29 cellular contexts compared by ENCODE assay signal in genomic region chr5:176661676-176662075, GRCh38. TPM values are rescaled to one million over a fixed set of nuclear protein-coding genes. Genes with fewer than 3 reads are reported as not detected.
"Had no signal": no experiment of that assay in that cellular context is flagged by ENCODE, and none has a peak within 500 bp of the region (broad histone marks: within the 10 kb centered on the region; RNA-seq: fewer than 3 reads in every experiment).

No MANE protein-coding gene starts in this region.

- H3K4me1 ChIP-seq: testis had no signal

- H3K4me2 ChIP-seq: neural progenitor cell had no signal

- H3K4me3 ChIP-seq: coronary artery, esophagus squamous epithelium, heart right ventricle, neural progenitor cell, psoas muscle, skin epidermis, tibial artery had no signal

- H3K27me3 ChIP-seq: neural progenitor cell, testis had no signal

- ATAC-seq: naive thymus-derived CD4-positive, alpha-beta T cell had no signal

- FAIRE-seq: islet of Langerhans had no signal

- DNase-seq: dermis blood vessel endothelial cell; effector memory CD4-positive, alpha-beta T cell; erythroblast; esophagus squamous epithelium; foreskin melanocyte; glutamatergic neuron; heart right ventricle; hippocampal formation; kidney glomerular epithelial cell; mesenchymal stem cell; naive thymus-derived CD4-positive, alpha-beta T cell; spleen; stimulated activated CD4-positive, alpha-beta T cell treated with anti-CD3 and anti-CD28 coated beads, Interleukin-4, amount 100 ng/mL, for 4 hours; stimulated activated naive CD8-positive, alpha-beta T cell treated with anti-CD3 and anti-CD28 coated beads, Interleukin-15, Interleukin-2, amounts not matched to agents 100 U/mL and 50 U/mL, for 24 hours; testis; tibial artery had no signal

- H3K9me3 ChIP-seq: esophagus squamous epithelium, heart right ventricle, psoas muscle, spleen, testis, tibial artery had no signal

- H3K9ac ChIP-seq: neural progenitor cell had no signal

- H3K36me3 ChIP-seq: neural progenitor cell had no signal

- H3K27ac ChIP-seq: coronary artery, esophagus squamous epithelium, heart right ventricle, neural progenitor cell, psoas muscle, skin epidermis, spleen, testis, tibial artery had no signal

RNA-seq across cellular contexts. Expression of gene EIF4E1B, which starts 31.2 kb away (rescaled TPM):
- total RNA-seq: dermis blood vessel endothelial cell; esophagus squamous epithelium; heart right ventricle; lower leg skin; lung microvascular endothelial cell; mesothelial cell of epicardium; mucosa of gallbladder; naive thymus-derived CD4-positive, alpha-beta T cell; osteocyte; psoas muscle; renal cortical epithelial cell; right cardiac atrium; spleen; urinary bladder had no signal
- polyA plus RNA-seq: heart right ventricle; naive thymus-derived CD4-positive, alpha-beta T cell; right cardiac atrium; spleen; urinary bladder had no signal

RNA-seq across cellular contexts. Expression of gene SNCB, which starts 31.3 kb away (rescaled TPM):
- total RNA-seq: esophagus squamous epithelium; lower leg skin; mesothelial cell of epicardium; naive thymus-derived CD4-positive, alpha-beta T cell; osteocyte; renal cortical epithelial cell; spleen; urinary bladder had no signal
- polyA plus RNA-seq: heart right ventricle; naive thymus-derived CD4-positive, alpha-beta T cell had no signal

RNA-seq across cellular contexts. Expression of gene GPRIN1, which starts 51.7 kb away (rescaled TPM):
- polyA plus RNA-seq: naive thymus-derived CD4-positive, alpha-beta T cell had no signal
